8 cellular contexts compared by ENCODE assay signal in the genomic region with DNA sequence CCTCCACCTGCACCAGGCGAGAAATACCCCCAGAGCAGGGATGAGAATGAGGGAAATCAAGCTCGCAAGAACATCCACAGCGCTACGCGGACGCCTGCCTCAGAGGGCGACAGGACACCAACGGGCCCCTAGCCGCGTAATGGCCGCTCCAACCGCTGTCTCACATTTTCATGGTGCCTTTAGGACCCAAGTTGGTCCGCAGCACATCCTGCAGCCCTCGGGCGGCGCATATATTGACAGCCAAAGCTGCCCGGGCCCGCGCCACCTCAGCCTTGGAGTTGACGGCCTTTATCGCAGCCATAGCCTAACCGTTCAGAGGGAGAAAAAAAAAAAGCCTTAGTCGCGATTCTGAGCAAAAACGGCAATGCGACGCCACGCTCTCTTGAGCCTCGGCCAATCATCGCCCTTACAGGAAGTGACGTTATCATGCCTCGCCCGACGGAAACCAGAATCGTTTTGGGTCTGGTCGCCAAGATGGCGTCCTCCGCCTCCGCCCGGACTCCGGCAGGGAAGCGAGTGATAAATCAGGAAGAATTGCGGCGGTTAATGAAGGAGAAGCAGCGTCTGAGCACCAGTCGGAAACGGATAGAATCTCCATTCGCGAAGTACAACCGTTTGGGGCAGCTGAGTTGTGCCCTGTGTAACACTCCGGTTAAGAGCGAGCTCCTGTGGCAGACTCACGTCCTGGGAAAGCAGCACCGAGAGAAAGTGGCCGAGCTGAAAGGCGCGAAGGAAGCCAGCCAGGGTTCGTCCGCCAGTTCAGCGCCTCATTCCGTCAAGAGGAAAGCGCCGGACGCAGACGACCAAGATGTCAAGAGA. TPM values are rescaled to one million over a fixed set of nuclear protein-coding genes. Genes with fewer than 3 reads are reported as not detected.
A peak's percentile ranks its signal among the peaks of the same experiment; 100 is the strongest.
DNase-seq lines count a peak whose midpoint lies in the region; ATAC-seq and TF ChIP-seq lines count a peak whose summit lies in the region.

Gene CCT6B (minus strand): TSS at position 368 of the 819 bp plus-strand sequence. CDS start 67 bp downstream, at position 301.
Gene ZNF830 (plus strand): TSS at position 448 of the 819 bp plus-strand sequence. CDS start 27 bp downstream, at position 475.

- H3K9me3 Mint-ChIP-seq in activated B cell treated with CpG ODN at 0.5 μM for 24 hours: peaks cover 2% of the 10 kb centered on the region

- peak within 1 kb of the TSS; percentile 100 for H3K4me3 Mint-ChIP-seq in activated B cell treated with CpG ODN at 0.5 μM for 24 hours

- intact Hi-C loops in activated B cell treated with CpG ODN at 0.5 μM for 24 hours (cut with micrococcal nuclease): loop anchor here (1.0 kb wide), 2 partner anchors 19 to 128 kb away; partner anchors contain the start of gene LIG3

- POLR2A ChIA-PET in activated B cell treated with CpG ODN at 0.5 μM for 24 hours (lab: Charles Lee): interaction anchor here (0.6 to 2.1 kb wide), 9 partner anchors 17 to 617 kb away, joined by 3 to 25 read pairs (median 3); partner anchors contain the start of genes FNDC8, LIG3 and PEX12

- no peak for TF ChIP-seq CTCF in activated B cell treated with CpG ODN at 0.5 μM for 24 hours (IDR thresholded peaks at IDR 0.05)

- peak within 1 kb of the TSS; percentile 99 for H3K27ac Mint-ChIP-seq in activated B cell treated with CpG ODN at 0.5 μM for 24 hours

- peak within 1 kb of the TSS; percentile 95 for H3K27ac ChIP-seq in caudate nucleus (ENCODE audit: low read depth, low read length)

- H3K27me3 Mint-ChIP-seq in activated B cell treated with CpG ODN at 0.5 μM for 24 hours: peaks cover 8% of the 10 kb centered on the region

- DNase-seq in AG08395 (ENCODE audit: low spot score) (peak; percentile 97), NCI-H2227 treated with DMSO at 0.1 percent for 48 hours (lab: John Stamatoyannopoulos, UW) (peak; percentile 80), activated B cell treated with CpG ODN at 0.5 μM for 24 hours (peak; percentile 81), caudate nucleus (lab: John Stamatoyannopoulos, UW) (peak in 60 of 61 donors; percentile 25 to 96 (median 86)), inferior parietal cortex (ENCODE audit: extremely low spot score) (peak; percentile 99), smooth muscle cell of the brain vasculature (ENCODE audit: low read depth, low spot score) (peak; percentile 89)

- H3K36me3 Mint-ChIP-seq in activated B cell treated with CpG ODN at 0.5 μM for 24 hours (ENCODE audit: low read depth): peaks cover 44% of the 10 kb centered on the region

- ATAC-seq in GM18909 (IDR thresholded peaks at IDR 0.05; ENCODE audit: poor library complexity, unreplicated experiment): peak; percentile 94
- ATAC-seq in HG03159 (IDR thresholded peaks at IDR 0.05; ENCODE audit: unreplicated experiment): peak; percentile 87
- peak; percentile 94 for ATAC-seq in activated B cell treated with CpG ODN at 0.5 μM for 24 hours (ENCODE audit: low read depth)

- CTCF ChIA-PET in activated B cell treated with CpG ODN at 0.5 μM for 24 hours (lab: Charles Lee): interaction anchor here (0.9 kb wide), 1 partner anchor 159 kb away, joined by 3 read pairs; no protein-coding TSS in a partner anchor

- peaks cover 24% of the 10 kb centered on the region for H3K4me1 Mint-ChIP-seq in activated B cell treated with CpG ODN at 0.5 μM for 24 hours

RNA-seq across cellular contexts. Expression of gene CCT6B, which starts in this region (rescaled TPM):
- 2.1 and 2.4 TPM in 2 replicates for total RNA-seq in activated B cell treated with CpG ODN at 0.5 μM for 24 hours

RNA-seq across cellular contexts. Expression of gene ZNF830, which starts in this region (rescaled TPM):
- total RNA-seq in activated B cell treated with CpG ODN at 0.5 μM for 24 hours: 29.9 and 31.6 TPM in 2 replicates

Comparison
In these comparisons a context has a peak if more than half of its experiments do, and no peak if none do; other contexts are left out.
1. Peak in every context shown above with its lines: DNase-seq, ATAC-seq and H3K27ac ChIP-seq.